Comparison of ENCODE assay signal across 20 cellular contexts in genomic region chr21:42048870-42049577, GRCh38. TPM values are rescaled to one million over a fixed set of nuclear protein-coding genes. Genes with fewer than 3 reads are reported as not detected.
DNase-seq lines count a peak whose midpoint lies in the region; ATAC-seq, FAIRE-seq and TF ChIP-seq lines count a peak whose summit lies in the region.
"Had no signal": no experiment of that assay in that cellular context is flagged by ENCODE, and none has a peak within 500 bp of the region (broad histone marks: within the 10 kb centered on the region; RNA-seq: fewer than 3 reads in every experiment).

No MANE protein-coding gene starts in this region.

- no peak overlapping the region for H3K56ac ChIP-seq in IMR-90 (ENCODE audit: extremely low read depth, insufficient read depth, low read length)

- SMC1A ChIA-PET in GM12878 (lab: Charles Lee; ENCODE audit: uncharacterized antibody, unreplicated experiment): interaction anchor here (1.0 kb wide), 1 partner anchor 154 kb away, joined by 3 read pairs; no protein-coding TSS in a partner anchor

- peak overlapping the region; percentile 94 for H3K4ac ChIP-seq in IMR-90 (ENCODE audit: low read depth, low read length)

- H2BK5ac ChIP-seq in IMR-90 (ENCODE audit: low read depth, low read length, poor library complexity, severe bottlenecking): peak overlapping the region; percentile 87

- H3K9me3 ChIP-seq in IMR-90 (ENCODE audit: control insufficient read depth, insufficient read depth, low read length) (no peaks in the 10 kb centered on the region), GM12878 (replicated peaks; ENCODE audit: control insufficient read depth, insufficient read depth, low read length) (no peaks in the 10 kb centered on the region), transverse colon (no peaks in the 10 kb centered on the region), prostate gland (no peaks in the 10 kb centered on the region)

- H3K27me3 ChIP-seq in IMR-90 (ENCODE audit: control insufficient read depth, insufficient read depth, low read length): no peaks in the 10 kb centered on the region; the same call in 1 of the 2 replicates
- H3K27me3 ChIP-seq in GM12878 (replicated peaks in 1 of 2; ENCODE audit: control insufficient read depth in 2 of 2, insufficient read depth in 2 of 2, low read length in 1 of 2): no peaks in the 10 kb centered on the region
- H3K27me3 ChIP-seq in transverse colon: no peaks in the 10 kb centered on the region
- H3K27me3 ChIP-seq in prostate gland (replicated peaks; ENCODE audit: insufficient read depth): no peaks in the 10 kb centered on the region

- WGBS in IMR-90 (ENCODE audit: extremely low coverage in 2 of 2, insufficient read length in 1 of 2), 2 experiments: 84% methylated on average over 5 of the region's 10 CpGs; no CpG with 5 or more reads in 1 of the 2 experiments
- WGBS in GM12878 (ENCODE audit: insufficient coverage, insufficient replicate concordance, low lambda C conversion rate, missing lambda C conversion rate): 65% methylated on average over 10 of the region's 10 CpGs
- WGBS in transverse colon (ENCODE audit: low coverage in 1 of 2), 2 donors: 93 to 98% methylated on average over 5 to 10 of the region's 10 CpGs
- 87% methylated on average over 10 of the region's 10 CpGs for WGBS in prostate gland

- no peak overlapping the region for H3K4me2 ChIP-seq in IMR-90 (ENCODE audit: low read depth, low read length)
- no peak overlapping the region for H3K4me2 ChIP-seq in GM12878 (ENCODE audit: control insufficient read depth, insufficient read depth)

- TF ChIP-seq EP300 in GM12878 (IDR thresholded peaks at IDR 0.05; ENCODE audit: borderline replicate concordance in 1 of 2, control insufficient read depth in 1 of 2, low read depth in 2 of 2, low read length in 2 of 2) (no peak), transverse colon (IDR thresholded peaks at IDR 0.05; ENCODE audit: low read depth) (no peak)

- no peak for DNase-seq in IMR-90
- DNase-seq in GM12878 (ENCODE audit: low read depth, low spot score): no peak
- peak; percentile 31 for DNase-seq in posterior vena cava (ENCODE audit: low spot score)
- DNase-seq in transverse colon: no peak
- DNase-seq in prostate gland (ENCODE audit: low spot score): no peak
- DNase-seq in NCI-H345 (lab: John Stamatoyannopoulos, UW): no peak
- DNase-seq in RCC 7860 (ENCODE audit: low spot score): no peak
- DNase-seq: CD4-positive, alpha-beta memory T cell; DND-41; KG1; NCI-H1048; NCI-H146; NCI-H2081 treated with DMSO at 0.1 percent for 48 hours; NCI-H510A treated with DMSO at 0.1 percent for 48 hours; NCI-H82 had no signal

- no peaks in the 10 kb centered on the region for H3K79me2 ChIP-seq in GM12878 (ENCODE audit: control insufficient read depth, insufficient read depth, low read length)

- intact Hi-C loops in IMR-90 (cut with micrococcal nuclease): loop anchor here (1.0 to 5.0 kb wide), 2 partner anchors 8 to 37 kb away; partner anchors contain the start of gene ZBTB21
- intact Hi-C loops in GM12878 (cut with micrococcal nuclease; ENCODE audit: unreplicated experiment): no loop called here
- intact Hi-C loops in posterior vena cava (cut with DNase I): no loop called here
- intact Hi-C loops in transverse colon (cut with DNase I; ENCODE audit: low total_unique reads): no loop called here
- intact Hi-C loops in prostate gland (cut with DNase I): no loop called here

- H3K27ac ChIP-seq in IMR-90 (ENCODE audit: insufficient read depth, low read length) (peak overlapping the region; percentile 80), GM12878 (ENCODE audit: control insufficient read depth, insufficient read depth) (no peak overlapping the region), transverse colon (peak overlapping the region in 3 of 4 donors; percentile 45 to 57 (median 56)), prostate gland (no peak overlapping the region)

- H3K4me3 ChIP-seq in IMR-90 (ENCODE audit: insufficient read depth, low read depth, low read length) (no peak overlapping the region), GM12878 (no peak overlapping the region), transverse colon (no peak overlapping the region), prostate gland (no peak overlapping the region)

- H2BK120ac ChIP-seq in IMR-90 (ENCODE audit: low read depth, low read length): peak overlapping the region; percentile 87

- RAD21 ChIA-PET in GM12878 (lab: Charles Lee; ENCODE audit: unreplicated experiment): no interaction called here

- H3K9ac ChIP-seq in IMR-90 (ENCODE audit: low read depth, low read length) (no peak overlapping the region), GM12878 (ENCODE audit: control insufficient read depth, insufficient read depth, low read length) (no peak overlapping the region)

- H4K20me1 ChIP-seq in IMR-90 (ENCODE audit: insufficient read depth, low read length) (peaks cover 3% of the 10 kb centered on the region; the same call in 1 of the 2 replicates), GM12878 (ENCODE audit: control insufficient read depth, insufficient read depth) (no peaks in the 10 kb centered on the region)

- no peak for TF ChIP-seq RAD21 in IMR-90 (IDR thresholded peaks at IDR 0.05; ENCODE audit: low read length)
- no peak for TF ChIP-seq RAD21 in GM12878 (IDR thresholded peaks at IDR 0.05; ENCODE audit: insufficient read depth, low read depth, low read length)

- peak overlapping the region; percentile 52; the same call in 2 of the 3 replicates for H2BK15ac ChIP-seq in IMR-90 (ENCODE audit: low read depth, low read length)

- TF ChIP-seq CTCF in IMR-90 (conservative IDR thresholded peaks at IDR 0.05; ENCODE audit: low read depth, low read length) (no peak), GM12878 (IDR thresholded peaks at IDR 0.05 in 2 of 3, conservative IDR thresholded peaks at IDR 0.05 in 1 of 3; ENCODE audit: control insufficient read depth in 2 of 3, extremely low read depth in 1 of 3, insufficient read depth in 1 of 3, low read depth in 3 of 3, low read length in 3 of 3) (no peak), transverse colon (IDR thresholded peaks at IDR 0.05) (no peak), prostate gland (IDR thresholded peaks at IDR 0.05) (no peak)

- H3K79me1 ChIP-seq in IMR-90 (ENCODE audit: low read depth in 1 of 2, low read length in 2 of 2): no peaks in the 10 kb centered on the region; a peak in 2 of 4 replicates

- peak overlapping the region; percentile 94 for H2AK5ac ChIP-seq in IMR-90 (ENCODE audit: low read depth, low read length)

- H3K9me1 ChIP-seq in IMR-90 (ENCODE audit: insufficient read depth, low read length): peaks cover 11% of the 10 kb centered on the region

- peak overlapping the region; percentile 86 for H4K91ac ChIP-seq in IMR-90 (ENCODE audit: insufficient read depth, low read depth, low read length)

- peak overlapping the region; percentile 54 for H3K18ac ChIP-seq in IMR-90 (ENCODE audit: low read depth, low read length)

- peak overlapping the region; percentile 86 for H4K5ac ChIP-seq in IMR-90 (ENCODE audit: low read depth, low read length)

- H2AFZ ChIP-seq in IMR-90 (replicated peaks; ENCODE audit: low read length, poor library complexity): no peak overlapping the region
- H2AFZ ChIP-seq in GM12878 (ENCODE audit: control insufficient read depth, low read depth, low read length): no peak overlapping the region

- H3K23ac ChIP-seq in IMR-90 (ENCODE audit: low read depth, low read length): peak overlapping the region; percentile 52; the same call in 1 of the 2 replicates

- ATAC-seq in IMR-90 (ENCODE audit: low read depth) (no peak), GM12878 (no peak)
- ATAC-seq: HCT116 had no signal

- H2BK20ac ChIP-seq in IMR-90 (ENCODE audit: low read depth, low read length): peak overlapping the region; percentile 82

- no TSS peak for BruUV-seq in IMR-90 (replicated peaks; lab: Mats Ljungman, UMichigan)
- no TSS peak for BruUV-seq in GM12878 (replicated peaks; lab: Mats Ljungman, UMichigan)

- dilution Hi-C loops in IMR-90 (cut with HindIII; ENCODE audit: low sequenced_read_pairs, unreplicated experiment): no loop called here

- CTCF ChIA-PET in IMR-90 (lab: Yijun Ruan, JAX) (interaction anchor here (2.0 kb wide), 1 partner anchor 59 kb away, joined by 6 read pairs; no protein-coding TSS in a partner anchor), GM12878 (lab: Yijun Ruan, JAX) (interaction anchor here (1.0 to 1.1 kb wide), 3 partner anchors 16 to 69 kb away, joined by 3 to 4 read pairs (median 3); no protein-coding TSS in a partner anchor)

- H3K36me3 ChIP-seq in IMR-90 (ENCODE audit: control insufficient read depth, insufficient read depth, low read length) (no peaks in the 10 kb centered on the region), GM12878 (ENCODE audit: control insufficient read depth in 2 of 2, insufficient read depth in 2 of 2, low read length in 1 of 2) (no peaks in the 10 kb centered on the region), transverse colon (no peaks in the 10 kb centered on the region), prostate gland (no peaks in the 10 kb centered on the region)

- in situ Hi-C loops in IMR-90 (cut with MboI; ENCODE audit: low sequenced_read_pairs) (no loop called here), GM12878 (cut with MboI) (loop anchor here (10.0 kb wide), 1 partner anchor 56 kb away; no protein-coding TSS in a partner anchor), transverse colon (cut with MboI; ENCODE audit: low pct_ligation_motif_present in 1 of 4, low pct_unique_long_range_greater_than_20kb in 1 of 4, low sequenced_read_pairs in 3 of 4) (no loop called here)

- H3K14ac ChIP-seq in IMR-90 (replicated peaks; ENCODE audit: low read depth, low read length): peak overlapping the region; percentile 31

- H3K4me1 ChIP-seq in IMR-90 (ENCODE audit: control insufficient read depth, insufficient read depth, low read length) (peaks cover 18% of the 10 kb centered on the region), GM12878 (ENCODE audit: control insufficient read depth, insufficient read depth, low read length) (no peaks in the 10 kb centered on the region), transverse colon (peaks cover 0 to 6% (median 0%) of the 10 kb centered on the region in 4 donors), prostate gland (replicated peaks) (no peaks in the 10 kb centered on the region)

- no peak overlapping the region for H2AK9ac ChIP-seq in IMR-90 (replicated peaks; ENCODE audit: low read depth, low read length, poor library complexity)

- FAIRE-seq in GM12878 (lab: Jason Lieb, UNC): no peak
- FAIRE-seq in RCC 7860 (lab: Jason Lieb, UNC): no peak
- FAIRE-seq: G401.6, GM18507 had no signal

- POLR2A ChIA-PET in IMR-90 (lab: Charles Lee; ENCODE audit: unreplicated experiment): no interaction called here
- POLR2A ChIA-PET in GM12878 (lab: Charles Lee): no interaction called here

- TF ChIP-seq POLR2A in IMR-90 (IDR thresholded peaks at IDR 0.05; ENCODE audit: low read depth, low read length) (no peak), GM12878 (IDR thresholded peaks at IDR 0.05; ENCODE audit: low read depth, low read length) (no peak), transverse colon (IDR thresholded peaks at IDR 0.05) (no peak), prostate gland (IDR thresholded peaks at IDR 0.05) (no peak)

- peak overlapping the region; percentile 3 to 69; a peak in 2 of 4 replicates for H4K8ac ChIP-seq in IMR-90 (ENCODE audit: low read depth in 2 of 2, low read length in 2 of 2)

RNA-seq across cellular contexts. Expression of gene UMODL1, which starts 22.1 kb away (rescaled TPM):
- total RNA-seq in IMR-90 (2012; rRNA removed): not detected in 2 replicates
- 0.02 TPM in 1 of 2 replicates, not detected in the other for polyA plus RNA-seq in IMR-90 (2012; rRNA removed)
- polyA plus RNA-seq in IMR-90 (2012; cell fraction: cytosol; rRNA removed): 0.03 TPM in 1 of 2 replicates, not detected in the other
- polyA plus RNA-seq in IMR-90 (2012; cell fraction: nucleus; rRNA removed; ENCODE audit: low replicate concordance): 0.04 and 0.07 TPM in 2 replicates
- total RNA-seq in GM12878 (2013; cell fraction: nucleolus; rRNA removed): 0.51 and 0.65 TPM in 2 replicates
- 0.11 TPM in 1 of 2 replicates, not detected in the other for total RNA-seq in GM12878 (2014; rRNA removed)
- not detected in 2 replicates for total RNA-seq in GM12878 (2014; rRNA removed; fragmentation: Illumina TruSeq; extraction: Trizol)
- 0.05 TPM in 1 of 2 replicates, not detected in the other for total RNA-seq in GM12878 (2021)
- polyA plus RNA-seq in GM12878 (2011; ENCODE audit: low read depth): not detected
- 0.03 and 0.10 TPM in 2 replicates for polyA plus RNA-seq in GM12878 (2011; rRNA removed)
- 0.01 and 0.08 TPM in 2 replicates for polyA plus RNA-seq in GM12878 (2011; cell fraction: cytosol; rRNA removed)
- 0.09 and 0.13 TPM in 2 replicates for polyA plus RNA-seq in GM12878 (2011; cell fraction: nucleus; rRNA removed)
- polyA plus RNA-seq in GM12878 (2012): 0.11 TPM in 1 of 2 replicates, not detected in the other
- 0.01 TPM in 1 of 2 replicates, not detected in the other for polyA plus RNA-seq in GM12878 (2014; fragmentation: Illumina TruSeq; extraction: Trizol)
- not detected for polyA plus RNA-seq in GM12878 (2014; fragmentation: Nextera tagmentation; extraction: Ambion mirVana)
- 0.03 TPM in 1 of 2 replicates, not detected in the other for polyA plus RNA-seq in GM12878 (2014; rRNA removed)
- polyA plus RNA-seq in GM12878 (2016; fragmentation: Nextera tagmentation; extraction: Ambion mirVana): not detected
- not detected in 2 replicates for polyA minus RNA-seq in GM12878 (2011; rRNA and poly(A)+ RNA removed)
- not detected in 2 replicates for polyA minus RNA-seq in GM12878 (2011; cell fraction: cytosol; rRNA and poly(A)+ RNA removed)
- not detected in 2 replicates for polyA minus RNA-seq in GM12878 (2011; cell fraction: nucleus; rRNA and poly(A)+ RNA removed)
- not detected for total RNA-seq in posterior vena cava
- 1 to 10 TPM in 1 of 4 donors, under 1 TPM in 2, not detected in 1; 0.16 to 3.2 (median 0.68) TPM for total RNA-seq in transverse colon
- under 1 TPM; 0.14 to 0.57 TPM for total RNA-seq in prostate gland
- total RNA-seq: M059J, PC-3 had no signal

RNA-seq across cellular contexts. Expression of gene ZBTB21, which starts 38.9 kb away (rescaled TPM):
- 12.0 and 13.6 TPM in 2 replicates for total RNA-seq in IMR-90 (2012; rRNA removed)
- 6.8 and 7.8 TPM in 2 replicates for polyA plus RNA-seq in IMR-90 (2012; rRNA removed)
- 2.4 and 2.8 TPM in 2 replicates for polyA plus RNA-seq in IMR-90 (2012; cell fraction: cytosol; rRNA removed)
- 4.6 and 22.7 TPM in 2 replicates for polyA plus RNA-seq in IMR-90 (2012; cell fraction: nucleus; rRNA removed; ENCODE audit: low replicate concordance)
- 28.7 and 28.9 TPM in 2 replicates for total RNA-seq in GM12878 (2013; cell fraction: nucleolus; rRNA removed)
- 8.5 and 9.8 TPM in 2 replicates for total RNA-seq in GM12878 (2014; rRNA removed)
- total RNA-seq in GM12878 (2014; rRNA removed; fragmentation: Illumina TruSeq; extraction: Trizol): 13.1 and 13.4 TPM in 2 replicates
- total RNA-seq in GM12878 (2021): 17.9 and 21.6 TPM in 2 replicates
- polyA plus RNA-seq in GM12878 (2011; ENCODE audit: low read depth): 6.1 TPM
- 9.1 and 9.6 TPM in 2 replicates for polyA plus RNA-seq in GM12878 (2011; rRNA removed)
- polyA plus RNA-seq in GM12878 (2011; cell fraction: cytosol; rRNA removed): 5.7 and 11.2 TPM in 2 replicates
- 12.9 and 18.3 TPM in 2 replicates for polyA plus RNA-seq in GM12878 (2011; cell fraction: nucleus; rRNA removed)
- polyA plus RNA-seq in GM12878 (2012): 9.1 and 9.6 TPM in 2 replicates
- 12.6 and 12.7 TPM in 2 replicates for polyA plus RNA-seq in GM12878 (2014; fragmentation: Illumina TruSeq; extraction: Trizol)
- polyA plus RNA-seq in GM12878 (2014; fragmentation: Nextera tagmentation; extraction: Ambion mirVana): 1 to 10 TPM; 1.8 to 2.3 TPM
- polyA plus RNA-seq in GM12878 (2014; rRNA removed): 6.3 and 7.0 TPM in 2 replicates
- 10 to 100 TPM; 11.3 to 13.9 TPM for polyA plus RNA-seq in GM12878 (2016; fragmentation: Nextera tagmentation; extraction: Ambion mirVana)
- polyA minus RNA-seq in GM12878 (2011; rRNA and poly(A)+ RNA removed): 14.7 and 15.7 TPM in 2 replicates
- polyA minus RNA-seq in GM12878 (2011; cell fraction: cytosol; rRNA and poly(A)+ RNA removed): 6.4 and 8.6 TPM in 2 replicates
- polyA minus RNA-seq in GM12878 (2011; cell fraction: nucleus; rRNA and poly(A)+ RNA removed): 10.8 and 12.8 TPM in 2 replicates
- total RNA-seq in posterior vena cava: 10 to 100 TPM; 12.6 to 25.6 TPM
- total RNA-seq in transverse colon: 10 to 100 TPM in 2 of 4 donors, 1 to 10 TPM in 2; 5.2 to 19.5 (median 9.7) TPM
- total RNA-seq in prostate gland: 10 to 100 TPM; 12.3 to 13.6 TPM

Comparison
In these comparisons a context has a peak if more than half of its experiments do, and no peak if none do; other contexts are left out.
1. H3K27ac ChIP-seq: peak in IMR-90 (single experiment) and transverse colon (3 of 4); none in GM12878 (single experiment) and prostate gland (0 of 2).